In the genomic region with DNA sequence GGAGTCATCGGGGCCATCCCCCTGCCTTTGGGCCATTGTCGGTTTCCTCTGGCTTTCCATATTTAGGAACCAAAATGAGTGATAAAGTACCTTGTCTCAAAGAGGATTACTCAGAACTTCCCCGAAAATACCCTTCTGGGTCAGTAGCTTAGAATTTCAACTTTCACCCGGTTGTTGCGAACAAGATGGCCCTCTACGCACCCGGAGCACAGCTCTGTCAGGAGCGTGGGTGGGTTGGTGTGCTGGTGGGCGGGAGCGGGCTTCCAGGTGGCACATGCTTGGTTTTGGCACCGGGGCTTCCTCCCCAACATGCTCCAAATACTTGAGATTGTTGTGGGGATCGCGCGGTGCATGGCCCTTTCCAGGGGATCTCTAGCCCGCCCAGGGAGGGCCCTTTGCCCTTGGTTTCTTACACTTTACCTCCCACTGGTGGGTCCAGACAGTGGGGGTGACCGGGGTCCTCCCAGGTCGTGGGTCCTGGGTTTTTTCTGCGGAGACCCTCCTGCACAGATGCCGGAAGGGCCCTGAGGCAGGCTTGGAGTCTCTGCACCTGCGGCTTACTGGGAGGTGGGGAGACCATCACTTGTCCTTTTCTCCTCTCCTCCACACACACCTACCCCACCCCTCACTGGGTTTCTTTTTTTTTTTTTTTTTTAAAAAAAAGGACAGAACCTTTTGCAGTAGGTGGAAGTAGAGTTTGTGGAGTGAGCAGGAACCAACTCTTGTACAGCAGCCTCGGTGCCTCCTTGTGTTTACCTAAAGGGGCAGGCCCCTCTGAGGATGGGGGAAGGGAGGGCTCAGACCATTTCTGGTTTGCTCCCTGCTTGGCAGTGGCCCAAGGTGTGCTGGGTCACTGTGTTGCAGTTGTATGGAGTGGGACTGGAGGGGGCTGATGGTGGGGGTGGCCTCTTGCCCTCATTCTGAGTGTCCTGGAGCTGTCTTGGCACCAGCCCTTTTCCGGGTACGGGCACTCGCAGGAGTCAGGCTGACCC, we compare ENCODE assay signal across 8 cellular contexts.
A peak's percentile ranks its signal among the peaks of the same experiment; 100 is the strongest.
DNase-seq lines count a peak whose midpoint lies in the region; ATAC-seq and TF ChIP-seq lines count a peak whose summit lies in the region.

No MANE protein-coding gene starts in this region.

- H3K27ac ChIP-seq in CD4-positive, alpha-beta memory T cell (ENCODE audit: low read depth, low read length), result no peak overlapping the region
- H3K27ac ChIP-seq in HUES6 (ENCODE audit: low read depth, low read length), result no peak overlapping the region

- ATAC-seq in HG03039 (IDR thresholded peaks at IDR 0.05; ENCODE audit: unreplicated experiment), result no peak
- ATAC-seq in GM19455 (IDR thresholded peaks at IDR 0.05; ENCODE audit: unreplicated experiment), result no peak

- DNase-seq in CD4-positive, alpha-beta memory T cell, result no peak
- DNase-seq in astrocyte of the spinal cord (ENCODE audit: low read depth, low spot score), result peak; percentile 43
- DNase-seq in activated effector memory CD4-positive, alpha-beta T cell treated with anti-CD3 and anti-CD28 coated beads, Interleukin-2, amount 50 U/mL, for 16 hours, result no peak
- no peak for DNase-seq in hepatic stellate cell (ENCODE audit: low spot score)

- no peaks in the 10 kb centered on the region for H3K36me3 ChIP-seq in CD4-positive, alpha-beta memory T cell (ENCODE audit: insufficient read depth, low read length)
- H3K36me3 ChIP-seq in HUES6 (ENCODE audit: control insufficient read depth, insufficient read depth, low read length) (no peaks in the 10 kb centered on the region), mucosa of stomach (ENCODE audit: control insufficient read depth, insufficient read depth, low read length) (no peaks in the 10 kb centered on the region)

- peak overlapping the region in 3 of 7 donors; percentile 42 to 98 (median 92) for H3K27ac Mint-ChIP-seq in CD4-positive, alpha-beta memory T cell

- no peak overlapping the region for H3K4me3 ChIP-seq in CD4-positive, alpha-beta memory T cell (ENCODE audit: low read length in 2 of 2)
- H3K4me3 ChIP-seq in HUES6 (ENCODE audit: low read depth, low read length), result peak overlapping the region; percentile 80
- H3K4me3 ChIP-seq in astrocyte of the spinal cord (ENCODE audit: low read depth, low read length), result peak overlapping the region; percentile 51
- peak overlapping the region; percentile 54 for H3K4me3 ChIP-seq in mucosa of stomach (ENCODE audit: low read length)

- H3K9ac ChIP-seq in HUES6 (ENCODE audit: low read length) (no peak overlapping the region), mucosa of stomach (ENCODE audit: low read length) (peak overlapping the region; percentile 74)

- peaks cover 0 to 10% of the 10 kb centered on the region in 2 donors for H3K36me3 Mint-ChIP-seq in CD4-positive, alpha-beta memory T cell

- TF ChIP-seq CTCF in astrocyte of the spinal cord (IDR thresholded peaks at IDR 0.05; ENCODE audit: low read depth, low read length), result no peak

- peaks cover 6 to 15% of the 10 kb centered on the region in 2 donors for H3K27me3 Mint-ChIP-seq in CD4-positive, alpha-beta memory T cell

- intact Hi-C loops in CD4-positive, alpha-beta memory T cell (cut with micrococcal nuclease), result no loop called here

- peaks cover 0 to 16% (median 0%) of the 10 kb centered on the region in 8 donors for H3K9me3 Mint-ChIP-seq in CD4-positive, alpha-beta memory T cell

- H3K4me1 Mint-ChIP-seq in CD4-positive, alpha-beta memory T cell, result peaks cover 8 to 18% (median 14%) of the 10 kb centered on the region in 4 donors

- H3K4me1 ChIP-seq in CD4-positive, alpha-beta memory T cell (ENCODE audit: insufficient read depth, low read length), result peaks cover 19% of the 10 kb centered on the region
- H3K4me1 ChIP-seq in HUES6 (ENCODE audit: control insufficient read depth, insufficient read depth, low read length), result peaks cover 57% of the 10 kb centered on the region
- peaks cover 61% of the 10 kb centered on the region for H3K4me1 ChIP-seq in mucosa of stomach (ENCODE audit: control insufficient read depth, insufficient read depth, low read length)

- peak overlapping the region in 7 of 8 donors; percentile 74 to 82 (median 77) for H3K4me3 Mint-ChIP-seq in CD4-positive, alpha-beta memory T cell

- H3K27me3 ChIP-seq in CD4-positive, alpha-beta memory T cell (ENCODE audit: insufficient read depth, low read length), result peaks cover 4% of the 10 kb centered on the region
- H3K27me3 ChIP-seq in HUES6 (ENCODE audit: control insufficient read depth, insufficient read depth, low read length), result peaks cover 32% of the 10 kb centered on the region
- no peaks in the 10 kb centered on the region for H3K27me3 ChIP-seq in mucosa of stomach (ENCODE audit: control insufficient read depth, insufficient read depth, low read length)

- CTCF ChIA-PET in CD4-positive, alpha-beta memory T cell (lab: Charles Lee; ENCODE audit: partially characterized antibody), result no interaction called here

- POLR2A ChIA-PET in CD4-positive, alpha-beta memory T cell (lab: Charles Lee; ENCODE audit: partially characterized antibody), result no interaction called here

- in situ Hi-C loops in astrocyte of the spinal cord (cut with HindIII; ENCODE audit: low sequenced_read_pairs), result no loop called here

- no peaks in the 10 kb centered on the region for H3K9me3 ChIP-seq in CD4-positive, alpha-beta memory T cell (ENCODE audit: control insufficient read depth in 1 of 2, low read length in 2 of 2)
- no peaks in the 10 kb centered on the region for H3K9me3 ChIP-seq in HUES6 (ENCODE audit: control insufficient read depth, insufficient read depth, low read depth, low read length)
- no peaks in the 10 kb centered on the region for H3K9me3 ChIP-seq in mucosa of stomach (ENCODE audit: control insufficient read depth, low read length)

Comparison
In these comparisons a context has a peak if more than half of its experiments do, and no peak if none do; other contexts are left out.
1. H3K4me3 ChIP-seq: peak in HUES6 (single experiment), astrocyte of the spinal cord (single experiment) and mucosa of stomach (single experiment); none in CD4-positive, alpha-beta memory T cell (0 of 2).